ENCODE assay signal across 10 cellular contexts in the genomic region with DNA sequence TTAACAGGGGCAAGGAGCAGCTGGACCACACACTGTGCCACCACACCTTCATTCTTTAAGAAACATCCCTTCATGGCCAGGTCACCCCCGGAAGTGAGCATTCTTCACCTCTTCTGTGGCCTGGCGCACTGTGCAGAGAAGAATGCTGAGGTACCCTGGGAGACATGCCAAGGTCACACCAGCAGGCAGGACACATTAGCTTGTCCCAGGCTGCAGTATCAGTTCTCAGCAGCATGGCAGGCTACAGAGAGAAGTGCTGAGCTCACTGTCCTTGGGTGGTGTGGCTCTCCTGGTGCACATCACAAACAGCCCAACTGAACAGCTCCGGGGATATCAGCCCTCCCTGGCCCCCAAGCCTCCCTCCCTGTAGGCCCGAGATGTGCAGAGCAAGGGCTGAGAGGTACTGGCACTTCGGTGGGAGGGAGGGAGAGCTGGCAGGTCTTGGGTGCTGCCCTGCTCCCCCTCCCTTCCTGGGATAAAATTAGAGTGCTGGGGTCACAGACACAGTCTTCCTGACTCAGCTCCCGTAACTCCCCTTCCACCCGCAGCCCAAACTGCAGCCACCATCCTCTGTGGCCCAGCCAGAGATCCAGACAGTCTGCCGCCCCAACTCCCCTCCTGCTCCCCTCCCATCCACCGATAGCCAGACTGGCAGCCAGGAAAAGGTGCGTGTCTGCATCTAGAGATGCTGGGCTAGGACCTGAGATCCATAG. TPM values are rescaled to one million over a fixed set of nuclear protein-coding genes. Genes with fewer than 3 reads are reported as not detected.
DNase-seq lines count a peak whose midpoint lies in the region; ATAC-seq, FAIRE-seq and TF ChIP-seq lines count a peak whose summit lies in the region.
"Had no signal": no experiment of that assay in that cellular context is flagged by ENCODE, and none has a peak within 500 bp of the region (broad histone marks: within the 10 kb centered on the region; RNA-seq: fewer than 3 reads in every experiment).

No MANE protein-coding gene starts in this region.

- H3K27me3 ChIP-seq in spleen (replicated peaks in 1 of 7): no peaks in the 10 kb centered on the region

- no peak overlapping the region for H3K4me3 Mint-ChIP-seq in activated CD4-positive, alpha-beta T cell treated with anti-CD3 and anti-CD28 coated beads, Interleukin-2, amount 10 ng/mL, durations not matched to agents 24 days and 14 days

- peak overlapping the region; percentile 39 for H3K27ac Mint-ChIP-seq in activated CD4-positive, alpha-beta T cell treated with anti-CD3 and anti-CD28 coated beads, Interleukin-2, amount 10 ng/mL, durations not matched to agents 24 days and 14 days

- H3K27me3 Mint-ChIP-seq in activated CD4-positive, alpha-beta T cell treated with anti-CD3 and anti-CD28 coated beads, Interleukin-2, amount 10 ng/mL, durations not matched to agents 24 days and 14 days: no peaks in the 10 kb centered on the region

- peak; percentile 77 for FAIRE-seq in RCC 7860 (lab: Jason Lieb, UNC)

- peak; percentile 84 for ATAC-seq in Right ventricle myocardium superior (ENCODE audit: poor library complexity)
- no peak for ATAC-seq in HG03045 (IDR thresholded peaks at IDR 0.05; ENCODE audit: unreplicated experiment)

- peaks cover 49 to 100% (median 96%) of the 10 kb centered on the region in 6 donors for H3K4me1 ChIP-seq in spleen

- no peaks in the 10 kb centered on the region for H3K9me3 ChIP-seq in spleen

- peak overlapping the region in 7 of 8 donors; percentile 20 to 97 (median 93) for H3K27ac ChIP-seq in spleen

- H3K9me3 Mint-ChIP-seq in activated CD4-positive, alpha-beta T cell treated with anti-CD3 and anti-CD28 coated beads, Interleukin-2, amount 10 ng/mL, durations not matched to agents 24 days and 14 days: no peaks in the 10 kb centered on the region

- peaks cover 47% of the 10 kb centered on the region for H3K4me1 Mint-ChIP-seq in activated CD4-positive, alpha-beta T cell treated with anti-CD3 and anti-CD28 coated beads, Interleukin-2, amount 10 ng/mL, durations not matched to agents 24 days and 14 days

- no peak for TF ChIP-seq CTCF in spleen (IDR thresholded peaks at IDR 0.05 in 8 of 11, conservative IDR thresholded peaks at IDR 0.05 in 3 of 11)

- H3K36me3 Mint-ChIP-seq in activated CD4-positive, alpha-beta T cell treated with anti-CD3 and anti-CD28 coated beads, Interleukin-2, amount 10 ng/mL, durations not matched to agents 24 days and 14 days (ENCODE audit: low read depth): peaks cover 56% of the 10 kb centered on the region

- H3K36me3 ChIP-seq in spleen: peaks cover 0 to 68% (median 29%) of the 10 kb centered on the region in 6 donors

- DNase-seq in activated CD4-positive, alpha-beta T cell treated with anti-CD3 and anti-CD28 coated beads, Interleukin-2, amount 10 ng/mL, durations not matched to agents 24 days and 14 days: no peak
- no peak for DNase-seq in activated CD4-positive, alpha-beta T cell treated with anti-CD3 and anti-CD28 coated beads for 48 hours
- DNase-seq in RCC 7860 (ENCODE audit: low spot score) (peak; percentile 83), Right ventricle myocardium superior (no peak), spleen (peak; percentile 69), NCI-H1694 (lab: John Stamatoyannopoulos, UW) (no peak)
- DNase-seq in stimulated activated naive CD4-positive, alpha-beta T cell treated with Interleukin-2 at 50 U/mL for 16 hours (lab: John Stamatoyannopoulos, UW): no peak
- DNase-seq: foreskin melanocyte, NCI-H1092 treated with DMSO at 0.1 percent for 48 hours had no signal

- intact Hi-C loops in activated CD4-positive, alpha-beta T cell treated with anti-CD3 and anti-CD28 coated beads, Interleukin-2, amount 10 ng/mL, durations not matched to agents 24 days and 14 days (cut with micrococcal nuclease): no loop called here
- intact Hi-C loops in Right ventricle myocardium superior (cut with DNase I): no loop called here
- intact Hi-C loops in spleen (cut with DNase I; ENCODE audit: low total_unique reads): no loop called here

- WGBS in spleen, 5 donors: 47 to 72% (median 62%) methylated on average over 10 of the region's 10 CpGs

- TF ChIP-seq POLR2A in spleen (IDR thresholded peaks at IDR 0.05): no peak

- peak overlapping the region in 1 of 8 donors; percentile 38 for H3K4me3 ChIP-seq in spleen

RNA-seq across cellular contexts. Expression of a gene that starts 13.4 kb away (rescaled TPM):
- total RNA-seq in activated CD4-positive, alpha-beta T cell treated with anti-CD3 and anti-CD28 coated beads, Interleukin-2, amount 10 ng/mL, durations not matched to agents 24 days and 14 days: 88.0 and 89.6 TPM in 2 replicates
- total RNA-seq in Right ventricle myocardium superior (1.2 TPM), spleen (100 to 1,000 TPM in 5 of 7 donors, 10 to 100 TPM in 2; 74.9 to 150 (median 132) TPM)
- polyA plus RNA-seq in spleen: 100 to 1,000 TPM in 1 of 3 donors, 10 to 100 TPM in 2; 41.6 to 154 (median 78.4) TPM

RNA-seq across cellular contexts. Expression of a gene that starts 40.6 kb away (rescaled TPM):
- 53.5 and 62.1 TPM in 2 replicates for total RNA-seq in activated CD4-positive, alpha-beta T cell treated with anti-CD3 and anti-CD28 coated beads, Interleukin-2, amount 10 ng/mL, durations not matched to agents 24 days and 14 days
- total RNA-seq in Right ventricle myocardium superior (44.6 TPM), spleen (10 to 100 TPM; 37.4 to 83.9 (median 47.8) TPM)
- polyA plus RNA-seq in spleen: 10 to 100 TPM; 36.9 to 58.2 (median 42.3) TPM

RNA-seq across cellular contexts. Expression of a gene that starts 52.9 kb away (rescaled TPM):
- total RNA-seq in activated CD4-positive, alpha-beta T cell treated with anti-CD3 and anti-CD28 coated beads, Interleukin-2, amount 10 ng/mL, durations not matched to agents 24 days and 14 days: not detected in 2 replicates
- total RNA-seq in Right ventricle myocardium superior: 0.51 TPM
- total RNA-seq in spleen: 10 to 100 TPM in 1 of 7 donors, 1 to 10 TPM in 6; 3.2 to 14.3 (median 5.0) TPM
- polyA plus RNA-seq in spleen: 1 to 10 TPM; 1.6 to 3.6 (median 1.7) TPM

Comparison
In these comparisons a context has a peak if more than half of its experiments do, and no peak if none do; other contexts are left out.
1. DNase-seq: peak in RCC 7860 (single experiment) and spleen (single experiment); none in activated CD4-positive, alpha-beta T cell treated with anti-CD3 and anti-CD28 coated beads, Interleukin-2, amount 10 ng/mL, durations not matched to agents 24 days and 14 days (single experiment), activated CD4-positive, alpha-beta T cell treated with anti-CD3 and anti-CD28 coated beads for 48 hours (single experiment), Right ventricle myocardium superior (single experiment), stimulated activated naive CD4-positive, alpha-beta T cell treated with Interleukin-2 at 50 U/mL for 16 hours (single experiment) and NCI-H1694 (single experiment).
2. RNA of a gene that starts 13.4 kb away (total RNA-seq): 74.9 to 150 TPM in spleen and 88.0 to 89.6 TPM in activated CD4-positive, alpha-beta T cell treated with anti-CD3 and anti-CD28 coated beads, Interleukin-2, amount 10 ng/mL, durations not matched to agents 24 days and 14 days; 1.2 TPM in Right ventricle myocardium superior (single experiment); every median in the first group is over 10 times any median in the second.